21 cellular contexts compared by ENCODE assay signal in genomic region chr15:27655063-27655462, GRCh38.
DNase-seq lines count a peak whose midpoint lies in the region; ATAC-seq, FAIRE-seq and TF ChIP-seq lines count a peak whose summit lies in the region.
"Had no signal": no experiment of that assay in that cellular context is flagged by ENCODE, and none has a peak within 500 bp of the region (broad histone marks: within the 10 kb centered on the region; RNA-seq: fewer than 3 reads in every experiment).

No MANE protein-coding gene starts in this region.

- in situ Hi-C loops in HepG2 (cut with HindIII; ENCODE audit: extremely low pct_ligation_motif_present, low pct_unique_long_range_greater_than_20kb) = no loop called here
- in situ Hi-C loops in K562 (cut with MboI) = no loop called here

- H3K9me1 ChIP-seq in K562 (ENCODE audit: control insufficient read depth, insufficient read depth, low read length) = no peaks in the 10 kb centered on the region

- DNase-seq in HepG2 (ENCODE audit: low spot score) (no peak), right lobe of liver (no peak), K562 (ENCODE audit: extremely low read depth in 1 of 4, low spot score in 3 of 4) (no peak), COLO829 (ENCODE audit: low spot score) (no peak)
- DNase-seq in activated CD4-positive, alpha-beta T cell treated with anti-CD3 and anti-CD28 coated beads for 1 hour = no peak
- DNase-seq: ACHN; BE2C; C1 segment of cervical spinal cord; Caco-2; Calu3; CD4-positive, alpha-beta memory T cell; CD4-positive, CD25-positive, alpha-beta regulatory T cell; CD8-positive, alpha-beta memory T cell; DMS79 treated with DMSO at 0.1 percent for 48 hours; GF-D8 had no signal

- intact Hi-C loops in HepG2 (cut with micrococcal nuclease; ENCODE audit: unreplicated experiment) = no loop called here
- intact Hi-C loops in right lobe of liver (cut with DNase I) = no loop called here
- intact Hi-C loops in K562 (cut with micrococcal nuclease) = no loop called here

- ATAC-seq in HepG2 = no peak
- ATAC-seq in right lobe of liver = no peak
- ATAC-seq in K562 = no peak

- TF ChIP-seq POLR2A in HepG2 (IDR thresholded peaks at IDR 0.05; ENCODE audit: insufficient read depth in 1 of 2, low read depth in 2 of 2, low read length in 2 of 2) (no peak), right lobe of liver (IDR thresholded peaks at IDR 0.05) (no peak), K562 (conservative IDR thresholded peaks at IDR 0.05) (no peak)

- no peaks in the 10 kb centered on the region for H3K4me1 ChIP-seq in HepG2 (ENCODE audit: insufficient read depth, low read length)
- no peaks in the 10 kb centered on the region for H3K4me1 ChIP-seq in right lobe of liver
- no peaks in the 10 kb centered on the region for H3K4me1 ChIP-seq in K562 (replicated peaks in 1 of 2; ENCODE audit: control insufficient read depth in 2 of 2, insufficient read depth in 2 of 2, low read length in 2 of 2)
- H3K4me1 ChIP-seq: BE2C, Caco-2 had no signal

- no peak for TF ChIP-seq CTCF in HepG2 (CRISPR knock-in tag; IDR thresholded peaks at IDR 0.05)
- TF ChIP-seq CTCF in right lobe of liver (IDR thresholded peaks at IDR 0.05) = no peak
- no peak for TF ChIP-seq CTCF in K562 (IDR thresholded peaks at IDR 0.05 in 2 of 3, conservative IDR thresholded peaks at IDR 0.05 in 1 of 3; ENCODE audit: insufficient read depth in 2 of 3, low read depth in 1 of 3, low read length in 3 of 3)

- H3K4me2 ChIP-seq in HepG2 (ENCODE audit: low read depth, low read length) (no peak overlapping the region), K562 (ENCODE audit: insufficient read depth, low read length) (no peak overlapping the region)
- H3K4me2 ChIP-seq: BLaER1 had no signal

- POLR2A ChIA-PET in HepG2 (lab: Yijun Ruan, JAX) (no interaction called here), K562 (lab: Yijun Ruan, JAX) (no interaction called here)

- H3K27ac ChIP-seq in HepG2 (ENCODE audit: extremely low read length, insufficient read depth, low read length) (no peak overlapping the region), right lobe of liver (no peak overlapping the region), K562 (ENCODE audit: extremely low read depth, low read depth, low read length) (no peak overlapping the region)
- H3K27ac ChIP-seq: 22Rv1, BLaER1 had no signal

- 3% methylated on average over 4 of the region's 4 CpGs for WGBS in HepG2 (ENCODE audit: low lambda C conversion rate)
- 58% methylated on average over 4 of the region's 4 CpGs for WGBS in right lobe of liver (ENCODE audit: insufficient coverage, low coverage, low lambda C conversion rate, missing lambda C conversion rate)
- WGBS in K562 (ENCODE audit: insufficient coverage, low coverage, missing lambda C conversion rate) = 0% methylated on average over 4 of the region's 4 CpGs

- BruUV-seq in HepG2 (replicated peaks; lab: Mats Ljungman, UMichigan) = no TSS peak
- BruUV-seq in K562 (replicated peaks; lab: Mats Ljungman, UMichigan) = no TSS peak

- H4K20me1 ChIP-seq in HepG2 (ENCODE audit: insufficient read depth, low read length) = no peaks in the 10 kb centered on the region
- no peaks in the 10 kb centered on the region for H4K20me1 ChIP-seq in K562 (replicated peaks; ENCODE audit: control insufficient read depth, insufficient read depth, low read length)
- H4K20me1 ChIP-seq: BLaER1 had no signal

- H2AFZ ChIP-seq in HepG2 (ENCODE audit: low read length) = no peak overlapping the region
- H2AFZ ChIP-seq in K562 (ENCODE audit: low read depth, low read length) = no peak overlapping the region

- H3K79me2 ChIP-seq in HepG2 (ENCODE audit: insufficient read depth, low read length) = no peaks in the 10 kb centered on the region
- no peaks in the 10 kb centered on the region for H3K79me2 ChIP-seq in K562 (ENCODE audit: control insufficient read depth, insufficient read depth, low read length)

- H3K36me3 ChIP-seq in HepG2 (replicated peaks in 1 of 2; ENCODE audit: control insufficient read depth in 1 of 2, insufficient read depth in 2 of 2, low read length in 2 of 2) (no peaks in the 10 kb centered on the region), right lobe of liver (no peaks in the 10 kb centered on the region), K562 (ENCODE audit: control insufficient read depth, insufficient read depth, low read length) (no peaks in the 10 kb centered on the region)
- H3K36me3 ChIP-seq: BE2C, BLaER1 had no signal

- H3K4me3 ChIP-seq in HepG2 (replicated peaks in 1 of 3; ENCODE audit: insufficient read depth in 1 of 3, low read depth in 2 of 3, low read length in 3 of 3) (no peak overlapping the region), right lobe of liver (no peak overlapping the region), K562 (no peak overlapping the region)
- H3K4me3 ChIP-seq: BLaER1 had no signal

- H3K9ac ChIP-seq in HepG2 (ENCODE audit: insufficient read depth, low read depth, low read length) (no peak overlapping the region), K562 (ENCODE audit: insufficient read depth in 1 of 2, low read depth in 2 of 2, low read length in 2 of 2) (no peak overlapping the region)
- H3K9ac ChIP-seq: BLaER1 had no signal

- FAIRE-seq in HepG2 (lab: Jason Lieb, UNC) (no peak), K562 (lab: Jason Lieb, UNC) (no peak)
- FAIRE-seq: D721Med, G401.6, GM12891, GM19239 had no signal

- no peak for TF ChIP-seq RAD21 in HepG2 (CRISPR knock-in tag; IDR thresholded peaks at IDR 0.05)
- TF ChIP-seq RAD21 in K562 (CRISPR knock-in tag; conservative IDR thresholded peaks at IDR 0.05 in 1 of 2, IDR thresholded peaks at IDR 0.05 in 1 of 2) = no peak

- H3K9me3 ChIP-seq in HepG2 (ENCODE audit: low read length) (0 out of 2 replicates have a peak, but pooled peaks cover 9% of the 10 kb centered on the region), right lobe of liver (no peaks in the 10 kb centered on the region), K562 (replicated peaks; ENCODE audit: control insufficient read depth, insufficient read depth, low read depth, low read length) (no peaks in the 10 kb centered on the region)
- H3K9me3 ChIP-seq: BE2C had no signal

- no peak for TF ChIP-seq EP300 in HepG2 (IDR thresholded peaks at IDR 0.05; ENCODE audit: low read depth in 2 of 2, low read length in 2 of 2)
- no peak for TF ChIP-seq EP300 in HepG2 (CRISPR knock-in tag; IDR thresholded peaks at IDR 0.05; ENCODE audit: borderline replicate concordance)
- TF ChIP-seq EP300 in K562 (IDR thresholded peaks at IDR 0.05; ENCODE audit: low read length) = no peak

- CTCF ChIA-PET in HepG2 (lab: Yijun Ruan, JAX; ENCODE audit: low intra/inter-chr PET ratio, low total read pairs) = no interaction called here
- CTCF ChIA-PET in K562 (lab: Yijun Ruan, JAX; ENCODE audit: low intra/inter-chr PET ratio) = no interaction called here

- H3K27me3 ChIP-seq in HepG2 (ENCODE audit: control insufficient read depth in 1 of 2, insufficient read depth in 2 of 2, low read length in 2 of 2) (no peaks in the 10 kb centered on the region; a peak in 1 of 5 replicates), right lobe of liver (no peaks in the 10 kb centered on the region), K562 (ENCODE audit: control insufficient read depth in 2 of 2, insufficient read depth in 2 of 2, low read length in 2 of 2) (no peaks in the 10 kb centered on the region)
- H3K27me3 ChIP-seq: BE2C, BLaER1 had no signal

TF ChIP-seq in HepG2, 621 proteins besides CTCF, POLR2A, EP300 and RAD21 (continues in another document):
- TF ChIP-seq KDM4B (CRISPR knock-in tag; IDR thresholded peaks at IDR 0.05) (no peak), MAFK (conservative IDR thresholded peaks at IDR 0.05 in 1 of 2, IDR thresholded peaks at IDR 0.05 in 1 of 2; ENCODE audit: low read length in 2 of 2) (peak; percentile 84 to 96), NCOA1 (CRISPR knock-in tag; IDR thresholded peaks at IDR 0.05) (no peak), ZNF747 (CRISPR knock-in tag; IDR thresholded peaks at IDR 0.05; ENCODE audit: borderline replicate concordance) (no peak), PTBP1 (IDR thresholded peaks at IDR 0.05; ENCODE audit: low read depth, low read length, poor library complexity, severe bottlenecking) (no peak)
- TF ChIP-seq, protein P1, sequence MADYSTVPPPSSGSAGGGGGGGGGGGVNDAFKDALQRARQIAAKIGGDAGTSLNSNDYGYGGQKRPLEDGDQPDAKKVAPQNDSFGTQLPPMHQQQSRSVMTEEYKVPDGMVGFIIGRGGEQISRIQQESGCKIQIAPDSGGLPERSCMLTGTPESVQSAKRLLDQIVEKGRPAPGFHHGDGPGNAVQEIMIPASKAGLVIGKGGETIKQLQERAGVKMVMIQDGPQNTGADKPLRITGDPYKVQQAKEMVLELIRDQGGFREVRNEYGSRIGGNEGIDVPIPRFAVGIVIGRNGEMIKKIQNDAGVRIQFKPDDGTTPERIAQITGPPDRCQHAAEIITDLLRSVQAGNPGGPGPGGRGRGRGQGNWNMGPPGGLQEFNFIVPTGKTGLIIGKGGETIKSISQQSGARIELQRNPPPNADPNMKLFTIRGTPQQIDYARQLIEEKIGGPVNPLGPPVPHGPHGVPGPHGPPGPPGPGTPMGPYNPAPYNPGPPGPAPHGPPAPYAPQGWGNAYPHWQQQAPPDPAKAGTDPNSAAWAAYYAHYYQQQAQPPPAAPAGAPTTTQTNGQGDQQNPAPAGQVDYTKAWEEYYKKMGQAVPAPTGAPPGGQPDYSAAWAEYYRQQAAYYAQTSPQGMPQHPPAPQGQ (CRISPR knock-in tag; IDR thresholded peaks at IDR 0.05; ENCODE audit: borderline replicate concordance) = no peak

TF ChIP-seq in K562, 482 proteins besides CTCF, POLR2A, EP300 and RAD21 (continues in another document):
- TF ChIP-seq CREBBP (IDR thresholded peaks at IDR 0.05; ENCODE audit: low read depth, low read length) (no peak), MEIS2 (IDR thresholded peaks at IDR 0.05; ENCODE audit: partially characterized antibody) (no peak), XRCC5 (IDR thresholded peaks at IDR 0.05; ENCODE audit: low read depth, low read length) (no peak), XRCC4 (IDR thresholded peaks at IDR 0.05; ENCODE audit: extremely low read depth, insufficient read depth, insufficient read length) (no peak), KLF16 (IDR thresholded peaks at IDR 0.05) (no peak), MAFG (tag; conservative IDR thresholded peaks at IDR 0.05) (peak; percentile 70), KAT7 (CRISPR knock-in tag; IDR thresholded peaks at IDR 0.05; ENCODE audit: borderline replicate concordance) (no peak), CEBPB (tag; IDR thresholded peaks at IDR 0.05) (no peak), ATF4 (CRISPR knock-in tag; IDR thresholded peaks at IDR 0.05) (no peak), NFXL1 (CRISPR knock-in tag; IDR thresholded peaks at IDR 0.05) (no peak), ZNF445 (CRISPR knock-in tag; IDR thresholded peaks at IDR 0.05; ENCODE audit: low read depth) (no peak), RBFOX2 (IDR thresholded peaks at IDR 0.05; ENCODE audit: low read depth, low read length) (no peak)

Comparison
In these comparisons a context has a peak if more than half of its experiments do, and no peak if none do; other contexts are left out.
1. Of the 241 proteins assayed by ChIP-seq in both HepG2 and K562: peak only in HepG2: none; only in K562: MAFG; in both: MAFF and MAFK; in neither: 238.